ENCODE assay signal across 8 cellular contexts in genomic region chr14:103235481-103235880, GRCh38.
DNase-seq lines count a peak whose midpoint lies in the region; FAIRE-seq and TF ChIP-seq lines count a peak whose summit lies in the region.
"Not testable (repeated sequence)": the region's sequence is repeated elsewhere in the genome, so short reads cannot be mapped to it uniquely, and the experiment has no call there.

No MANE protein-coding gene starts in this region.

- H3K4me3 Mint-ChIP-seq in brain, type B pancreatic cell: not testable (repeated sequence)
- peak overlapping the region; percentile 1 to 42 (median 42) for H3K4me3 Mint-ChIP-seq in nephron

- H3K9me3 Mint-ChIP-seq in brain (peaks cover 21 to 29% (median 25%) of the 10 kb centered on the region in 5 experiments), nephron (peaks cover 29% of the 10 kb centered on the region), type B pancreatic cell (peaks cover 12% of the 10 kb centered on the region)

- H3K27me3 Mint-ChIP-seq in brain; nephron (ENCODE audit: low read depth); type B pancreatic cell: not testable (repeated sequence)

- H3K27me3 ChIP-seq in endothelial cell of umbilical vein (ENCODE audit: control insufficient read depth in 2 of 2, insufficient read depth in 2 of 2, low read length in 2 of 2); liver (ENCODE audit: control insufficient read depth in 4 of 4, insufficient read depth in 4 of 4, low read length in 3 of 4); smooth muscle cell (ENCODE audit: low read depth): not testable (repeated sequence)

- not testable (repeated sequence) for H3K9me1 ChIP-seq in endothelial cell of umbilical vein (replicated peaks; ENCODE audit: control insufficient read depth, extremely low read depth, insufficient read depth, low read length)

- not testable (repeated sequence) for H4K20me1 ChIP-seq in endothelial cell of umbilical vein (replicated peaks; ENCODE audit: control insufficient read depth, extremely low read depth, insufficient read depth, low read length); smooth muscle cell (ENCODE audit: low read depth)

- BruUV-seq in endothelial cell of umbilical vein (replicated peaks; lab: Mats Ljungman, UMichigan): not testable (repeated sequence)

- CTCF ChIA-PET in endothelial cell of umbilical vein (lab: Charles Lee): interaction anchor here (0.6 to 2.3 kb wide), 21 partner anchors 9 to 130 kb away, joined by 3 to 18 read pairs (median 4); no protein-coding TSS in a partner anchor

- POLR2A ChIA-PET in endothelial cell of umbilical vein (lab: Charles Lee): interaction anchor here (0.8 to 1.2 kb wide), 2 partner anchors 9 to 98 kb away, joined by 3 read pairs; partner anchors contain the start of gene EIF5

- peak; percentile 4 for DNase-seq in EH (ENCODE audit: low read depth)
- peak; percentile 61 for DNase-seq in SK-N-MC (ENCODE audit: low read depth, low spot score)
- peak; percentile 82 for DNase-seq in endothelial cell of umbilical vein (ENCODE audit: low read depth, low spot score)
- DNase-seq in smooth muscle cell (lab: John Stamatoyannopoulos, UW; ENCODE audit: unreplicated experiment); type B pancreatic cell (ENCODE audit: extremely low spot score, unreplicated experiment): not testable (repeated sequence)

- H3K36me3 Mint-ChIP-seq in brain, type B pancreatic cell: not testable (repeated sequence)
- peaks cover 12% of the 10 kb centered on the region for H3K36me3 Mint-ChIP-seq in nephron (ENCODE audit: low read depth)

- intact Hi-C loops in endothelial cell of umbilical vein (cut with micrococcal nuclease): not testable (repeated sequence)

- FAIRE-seq in endothelial cell of umbilical vein (lab: Jason Lieb, UNC): peak; percentile 88

- H3F3A ChIP-seq in smooth muscle cell (ENCODE audit: low read depth): not testable (repeated sequence)

- 68% methylated on average over 6 of the region's 6 CpGs for WGBS in liver
- WGBS in smooth muscle cell (ENCODE audit: low lambda C conversion rate): 23% methylated on average over 6 of the region's 6 CpGs

- peak overlapping the region; percentile 86 for H3K27ac ChIP-seq in SK-N-MC
- H3K27ac ChIP-seq in endothelial cell of umbilical vein (ENCODE audit: insufficient read depth, low read depth, low read length): peak overlapping the region; percentile 13
- not testable (repeated sequence) for H3K27ac ChIP-seq in liver (ENCODE audit: low read depth in 1 of 2, low read length in 2 of 2)
- H3K27ac ChIP-seq in smooth muscle cell (ENCODE audit: low read depth): peak overlapping the region; percentile 49

- H3K27ac Mint-ChIP-seq in brain: peak overlapping the region in 4 of 5 experiments; percentile 21 to 88 (median 46)
- H3K27ac Mint-ChIP-seq in nephron: peak overlapping the region; percentile 62 to 83 (median 82)
- peak overlapping the region; percentile 35 for H3K27ac Mint-ChIP-seq in type B pancreatic cell

- peak overlapping the region; percentile 18 for H3K4me2 ChIP-seq in endothelial cell of umbilical vein (ENCODE audit: insufficient read depth, low read length)
- peak overlapping the region; percentile 61 for H3K4me2 ChIP-seq in smooth muscle cell

- H3K9ac ChIP-seq in SK-N-MC (ENCODE audit: insufficient read length): peak overlapping the region; percentile 53
- not testable (repeated sequence) for H3K9ac ChIP-seq in endothelial cell of umbilical vein (replicated peaks; ENCODE audit: extremely low read depth, insufficient read depth, low read length); liver (ENCODE audit: low read depth in 1 of 2, low read length in 2 of 2); smooth muscle cell (ENCODE audit: low read depth)

- H3K36me3 ChIP-seq in SK-N-MC (ENCODE audit: insufficient read depth, low read length); endothelial cell of umbilical vein (ENCODE audit: control insufficient read depth in 2 of 2, extremely low read depth in 1 of 2, insufficient read depth in 2 of 2, low read length in 2 of 2); liver (ENCODE audit: control insufficient read depth in 4 of 4, insufficient read depth in 3 of 4, low read depth in 1 of 4, low read length in 3 of 4); smooth muscle cell (ENCODE audit: low read depth): not testable (repeated sequence)

- H3K4me1 ChIP-seq in endothelial cell of umbilical vein (ENCODE audit: control insufficient read depth, extremely low read depth, insufficient read depth, low read length): peaks cover 15% of the 10 kb centered on the region
- H3K4me1 ChIP-seq in liver (ENCODE audit: control insufficient read depth in 4 of 4, insufficient read depth in 4 of 4, low read length in 3 of 4): not testable (repeated sequence)
- peaks cover 10% of the 10 kb centered on the region for H3K4me1 ChIP-seq in smooth muscle cell (ENCODE audit: low read depth)

- not testable (repeated sequence) for TF ChIP-seq CTCF in brain (conservative IDR thresholded peaks at IDR 0.05); endothelial cell of umbilical vein (IDR thresholded peaks at IDR 0.05; ENCODE audit: extremely low read depth in 1 of 2, insufficient read depth in 1 of 2, low read depth in 1 of 2, low read length in 2 of 2); liver (IDR thresholded peaks at IDR 0.05; ENCODE audit: low read depth, low read length, missing input control); nephron (IDR thresholded peaks at IDR 0.05; ENCODE audit: unreplicated experiment in 3 of 3); smooth muscle cell (IDR thresholded peaks at IDR 0.05; ENCODE audit: borderline replicate concordance, insufficient read depth, poor library complexity, severe bottlenecking); type B pancreatic cell (conservative IDR thresholded peaks at IDR 0.05)

- dilution Hi-C loops in endothelial cell of umbilical vein (cut with MboI; ENCODE audit: extremely low pct_ligation_motif_present, low sequenced_read_pairs): not testable (repeated sequence)

- peak overlapping the region; percentile 54 for H3K4me3 ChIP-seq in SK-N-MC
- H3K4me3 ChIP-seq in endothelial cell of umbilical vein (replicated peaks in 1 of 3; ENCODE audit: insufficient read depth in 1 of 3, low read depth in 1 of 3, low read length in 3 of 3); liver (ENCODE audit: low read depth in 1 of 3, low read length in 3 of 3); smooth muscle cell: not testable (repeated sequence)

- H3K4me1 Mint-ChIP-seq in brain: peaks cover 26% of the 10 kb centered on the region
- peaks cover 25% of the 10 kb centered on the region for H3K4me1 Mint-ChIP-seq in nephron
- H3K4me1 Mint-ChIP-seq in type B pancreatic cell (ENCODE audit: unreplicated experiment): peaks cover 22% of the 10 kb centered on the region

- H2AFZ ChIP-seq in endothelial cell of umbilical vein (ENCODE audit: low read depth, low read length): peak overlapping the region; percentile 33
- H2AFZ ChIP-seq in smooth muscle cell (ENCODE audit: low read depth): peak overlapping the region; percentile 74

- TF ChIP-seq RAD21 in liver (IDR thresholded peaks at IDR 0.05): not testable (repeated sequence)

- TF ChIP-seq POLR2A in endothelial cell of umbilical vein (IDR thresholded peaks at IDR 0.05; ENCODE audit: low read depth, low read length): not testable (repeated sequence)

- H3K79me2 ChIP-seq in endothelial cell of umbilical vein (ENCODE audit: control insufficient read depth, insufficient read depth, low read length); smooth muscle cell (ENCODE audit: low read depth): not testable (repeated sequence)

- H3K9me3 ChIP-seq in SK-N-MC (ENCODE audit: low read depth, low read length); endothelial cell of umbilical vein (replicated peaks; ENCODE audit: control insufficient read depth, insufficient read depth, low read length); liver (ENCODE audit: control insufficient read depth in 4 of 4, low read length in 3 of 4); smooth muscle cell (replicated peaks; ENCODE audit: low read depth): not testable (repeated sequence)

TF ChIP-seq in endothelial cell of umbilical vein, 7 proteins besides CTCF, POLR2A, EP300 and RAD21:
- peak; percentile 79 for TF ChIP-seq GATA2 (IDR thresholded peaks at IDR 0.05; ENCODE audit: insufficient read depth, insufficient read length, low read depth, low read length)

TF ChIP-seq in liver, 16 proteins besides CTCF, POLR2A, EP300 and RAD21:
- TF ChIP-seq NR2F2 (IDR thresholded peaks at IDR 0.05): peak; percentile 38
